8 cellular contexts compared by ENCODE assay signal in genomic region chr14:22375321-22375930, GRCh38.
DNase-seq lines count a peak whose midpoint lies in the region; ATAC-seq and TF ChIP-seq lines count a peak whose summit lies in the region.

No MANE protein-coding gene starts in this region.

- H3K4me1 Mint-ChIP-seq in T-cell = no peaks in the 10 kb centered on the region

- H3K4me3 Mint-ChIP-seq in T-cell = no peak overlapping the region

- H3K9me3 Mint-ChIP-seq in T-cell = no peaks in the 10 kb centered on the region

- DNase-seq in DMS153 (lab: John Stamatoyannopoulos, UW) = peak; percentile 36
- DNase-seq in HuH-7.5 (ENCODE audit: low spot score) = peak; percentile 16
- DNase-seq in RPMI8226 = peak; percentile 43
- peak; percentile 78 for DNase-seq in fibroblast of pulmonary artery (ENCODE audit: low read depth)
- DNase-seq in gastrocnemius medialis = no peak
- DNase-seq in T-cell = no peak
- DNase-seq in cortex of kidney (lab: John Stamatoyannopoulos, UW) = no peak

- H3K4me1 ChIP-seq in gastrocnemius medialis = no peaks in the 10 kb centered on the region

- TF ChIP-seq CTCF in fibroblast of pulmonary artery (IDR thresholded peaks at IDR 0.05; ENCODE audit: low read length, missing control alignments) = peak; percentile 67
- TF ChIP-seq CTCF in gastrocnemius medialis (IDR thresholded peaks at IDR 0.05 in 4 of 5, conservative IDR thresholded peaks at IDR 0.05 in 1 of 5) = peak in 4 of 5 experiments; percentile 32 to 47 (median 40)

- in situ Hi-C loops in gastrocnemius medialis (cut with MboI; ENCODE audit: low sequenced_read_pairs in 4 of 4) = loop anchor here in 3 of 4 donors (10.0 to 25.0 kb wide), 3 partner anchors 51 to 487 kb away; partner anchors contain the start of gene LRP10 (in 2 of the 3)

- no peaks in the 10 kb centered on the region for H3K9me3 ChIP-seq in gastrocnemius medialis

- no peaks in the 10 kb centered on the region for H3K36me3 Mint-ChIP-seq in T-cell

- intact Hi-C loops in gastrocnemius medialis (cut with DNase I; ENCODE audit: low total_unique reads) = loop anchor here (1.0 kb wide), 1 partner anchor 56 kb away; no protein-coding TSS in a partner anchor

- POLR2A ChIA-PET in T-cell (lab: Charles Lee) = no interaction called here

- H3K27ac Mint-ChIP-seq in T-cell = no peak overlapping the region

- no peak overlapping the region for H3K4me3 ChIP-seq in fibroblast of pulmonary artery (replicated peaks; ENCODE audit: low read depth, low read length)
- H3K4me3 ChIP-seq in gastrocnemius medialis = no peak overlapping the region

- TF ChIP-seq POLR2A in gastrocnemius medialis (IDR thresholded peaks at IDR 0.05) = no peak

- no peaks in the 10 kb centered on the region for H3K27me3 ChIP-seq in gastrocnemius medialis

- H3K36me3 ChIP-seq in gastrocnemius medialis = no peaks in the 10 kb centered on the region

- ATAC-seq in gastrocnemius medialis = no peak
- no peak for ATAC-seq in T-cell (replicated peaks in 1 of 4)
- ATAC-seq in HG02938 (IDR thresholded peaks at IDR 0.05; ENCODE audit: unreplicated experiment) = no peak

- CTCF ChIA-PET in T-cell (lab: Charles Lee) = interaction anchor here (0.7 to 1.0 kb wide), 4 partner anchors 12 to 506 kb away, joined by 3 to 7 read pairs (median 3); no protein-coding TSS in a partner anchor

- no peak overlapping the region for H3K27ac ChIP-seq in gastrocnemius medialis

- no peaks in the 10 kb centered on the region for H3K27me3 Mint-ChIP-seq in T-cell

Comparison
In these comparisons a context has a peak if more than half of its experiments do, and no peak if none do; other contexts are left out.
1. DNase-seq: peak in DMS153 (single experiment), HuH-7.5 (single experiment), RPMI8226 (single experiment) and fibroblast of pulmonary artery (single experiment); none in gastrocnemius medialis (0 of 2), T-cell (0 of 34) and cortex of kidney (single experiment).